27 cellular contexts compared by ENCODE assay signal in the genomic region with DNA sequence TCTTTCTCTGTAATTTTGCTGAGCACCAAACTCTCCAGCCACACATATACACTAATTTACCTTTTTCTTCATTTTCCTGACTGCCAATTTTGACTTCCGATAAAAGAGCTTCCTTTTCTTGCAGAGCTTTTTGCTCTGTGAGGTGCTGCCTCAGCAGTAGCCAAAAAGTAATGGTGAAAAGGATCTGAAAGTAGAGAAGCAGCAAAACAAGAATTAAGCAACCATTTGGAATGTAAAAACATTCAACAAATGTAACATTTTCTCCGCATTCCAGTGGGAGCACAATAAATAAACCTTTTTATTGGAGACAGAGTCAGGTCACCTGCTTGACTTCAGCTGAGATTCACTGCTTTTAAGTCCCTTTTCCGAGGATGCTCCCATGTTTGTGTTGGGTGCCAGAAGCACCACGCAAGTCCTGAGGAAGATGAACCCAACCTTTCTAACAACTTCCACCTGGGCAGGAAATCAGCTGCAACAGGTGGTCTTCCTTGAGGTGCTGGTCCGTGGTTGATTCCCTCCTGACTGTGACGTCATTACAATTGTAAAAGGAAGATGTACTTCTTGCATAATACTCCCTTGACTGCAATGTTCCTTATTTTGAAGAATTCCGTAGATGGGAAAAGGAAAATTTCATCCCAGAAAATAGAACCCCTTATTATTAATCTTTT.
DNase-seq lines count a peak whose midpoint lies in the region; ATAC-seq and TF ChIP-seq lines count a peak whose summit lies in the region.
"Had no signal": no experiment of that assay in that cellular context is flagged by ENCODE, and none has a peak within 500 bp of the region (broad histone marks: within the 10 kb centered on the region; RNA-seq: fewer than 3 reads in every experiment).

No MANE protein-coding gene starts in this region.

- DNase-seq in Ammon's horn (ENCODE audit: low spot score): peak; percentile 17
- peak; percentile 51 for DNase-seq in amniotic epithelial cell (ENCODE audit: low read depth)
- peak; percentile 53 for DNase-seq in medulla oblongata (ENCODE audit: extremely low spot score)
- no peak for DNase-seq in stimulated activated CD4-positive, alpha-beta T cell treated with anti-CD3 and anti-CD28 coated beads, Interleukin-4, amount 100 ng/mL, for 1 hour
- DNase-seq in activated CD4-positive, alpha-beta T cell treated with anti-CD3 and anti-CD28 coated beads, Interleukin-2, amount 50 U/mL, for 48 hours: no peak
- no peak for DNase-seq in body of pancreas
- DNase-seq: activated CD4-positive, alpha-beta T cell treated with anti-CD3 and anti-CD28 coated beads, Interleukin-2, amount 50 U/mL, for 4 hours; activated CD8-positive, alpha-beta memory T cell treated with anti-CD3 and anti-CD28 coated beads, Interleukin-2, amount 50 U/mL, for 4 hours; activated naive CD4-positive, alpha-beta T cell; amniotic stem cell; CD8-positive, alpha-beta memory T cell; effector CD4-positive, alpha-beta T cell; NCI-H1694 treated with DMSO at 0.1 percent for 48 hours; NCI-H82; PC-3; stimulated activated naive CD4-positive, alpha-beta T cell had no signal

- ATAC-seq in HG03460 (IDR thresholded peaks at IDR 0.05; ENCODE audit: unreplicated experiment) (no peak), body of pancreas (no peak)
- ATAC-seq: A549; activated CD4-positive, CD25-positive, alpha-beta regulatory T cell treated with anti-CD3 and anti-CD28 coated beads, Interleukin-2, amount 50 U/mL, for 24 hours; natural killer cell treated with Interleukin-12 subunit alpha and Interleukin-12 subunit beta and Interleukin-15 and Interleukin-18, amount 100 ng/mL, for 72 hours; PC-3; SK-N-SH treated with all-trans-retinoic acid at 6 μM for 48 hours had no signal

- H2AFZ ChIP-seq in Loucy (ENCODE audit: low read length): no peak overlapping the region
- H2AFZ ChIP-seq: hepatocyte had no signal

- H3K79me2 ChIP-seq in Loucy (ENCODE audit: insufficient read depth, low read length): no peaks in the 10 kb centered on the region
- H3K79me2 ChIP-seq: hepatocyte had no signal

- peaks cover 4% of the 10 kb centered on the region for H3K4me1 ChIP-seq in Loucy (ENCODE audit: insufficient read depth, low read length, poor library complexity, severe bottlenecking)
- no peaks in the 10 kb centered on the region for H3K4me1 ChIP-seq in body of pancreas
- H3K4me1 ChIP-seq: breast epithelium, suprapubic skin had no signal

- no peaks in the 10 kb centered on the region for H4K20me1 ChIP-seq in Loucy (ENCODE audit: insufficient read depth, low read length, poor library complexity, severe bottlenecking)

- 46 to 66% methylated on average over 7 of the region's 7 CpGs for WGBS in body of pancreas, 2 donors

- H3K9me3 ChIP-seq in Loucy (ENCODE audit: insufficient read depth, low read depth, low read length) (no peaks in the 10 kb centered on the region), body of pancreas (no peaks in the 10 kb centered on the region)
- H3K9me3 ChIP-seq: A549, breast epithelium, suprapubic skin had no signal

- no peaks in the 10 kb centered on the region for H3K27me3 ChIP-seq in Loucy (ENCODE audit: insufficient read depth, low read length, poor library complexity, severe bottlenecking)
- no peaks in the 10 kb centered on the region for H3K27me3 ChIP-seq in body of pancreas
- H3K27me3 ChIP-seq: breast epithelium, hepatocyte, suprapubic skin had no signal

- H3K9ac ChIP-seq in Loucy (ENCODE audit: low read depth, low read length, poor library complexity, severe bottlenecking): no peak overlapping the region

- H3F3A ChIP-seq in Loucy (ENCODE audit: low read depth): no peaks in the 10 kb centered on the region

- H3K9me2 ChIP-seq in Loucy (replicated peaks; ENCODE audit: low read depth, low read length): no peaks in the 10 kb centered on the region

- no peak for TF ChIP-seq POLR2A in body of pancreas (IDR thresholded peaks at IDR 0.05)

- H3K36me3 ChIP-seq in Loucy (ENCODE audit: insufficient read depth, low read length) (no peaks in the 10 kb centered on the region), body of pancreas (replicated peaks in 1 of 2; ENCODE audit: insufficient read depth in 1 of 2, low read depth in 2 of 2) (no peaks in the 10 kb centered on the region)
- H3K36me3 ChIP-seq: breast epithelium, suprapubic skin had no signal

- H3K4me2 ChIP-seq in Loucy (ENCODE audit: low read depth, low read length, poor library complexity, severe bottlenecking): peak overlapping the region; percentile 25
- H3K4me2 ChIP-seq: A549, hepatocyte had no signal

- H3K27ac ChIP-seq in body of pancreas: no peak overlapping the region
- H3K27ac ChIP-seq: A549, breast epithelium, hepatocyte, skin epidermis, suprapubic skin had no signal

- no peak for TF ChIP-seq CTCF in Loucy (conservative IDR thresholded peaks at IDR 0.05; ENCODE audit: low read length)
- no peak for TF ChIP-seq CTCF in body of pancreas (IDR thresholded peaks at IDR 0.05)

- intact Hi-C loops in body of pancreas (cut with DNase I): no loop called here

- H3K4me3 ChIP-seq in Loucy (ENCODE audit: low read length, poor library complexity, severe bottlenecking): no peak overlapping the region
- no peak overlapping the region for H3K4me3 ChIP-seq in body of pancreas
- H3K4me3 ChIP-seq: A549, breast epithelium, hepatocyte, lung, skin epidermis, suprapubic skin had no signal

Comparison
In these comparisons a context has a peak if more than half of its experiments do, and no peak if none do; other contexts are left out.
1. DNase-seq: peak in Ammon's horn (single experiment), amniotic epithelial cell (single experiment) and medulla oblongata (single experiment); none in stimulated activated CD4-positive, alpha-beta T cell treated with anti-CD3 and anti-CD28 coated beads, Interleukin-4, amount 100 ng/mL, for 1 hour (single experiment), activated CD4-positive, alpha-beta T cell treated with anti-CD3 and anti-CD28 coated beads, Interleukin-2, amount 50 U/mL, for 48 hours (0 of 2) and body of pancreas (0 of 4).